Comparison of ENCODE assay signal across 20 cellular contexts in the genomic region with DNA sequence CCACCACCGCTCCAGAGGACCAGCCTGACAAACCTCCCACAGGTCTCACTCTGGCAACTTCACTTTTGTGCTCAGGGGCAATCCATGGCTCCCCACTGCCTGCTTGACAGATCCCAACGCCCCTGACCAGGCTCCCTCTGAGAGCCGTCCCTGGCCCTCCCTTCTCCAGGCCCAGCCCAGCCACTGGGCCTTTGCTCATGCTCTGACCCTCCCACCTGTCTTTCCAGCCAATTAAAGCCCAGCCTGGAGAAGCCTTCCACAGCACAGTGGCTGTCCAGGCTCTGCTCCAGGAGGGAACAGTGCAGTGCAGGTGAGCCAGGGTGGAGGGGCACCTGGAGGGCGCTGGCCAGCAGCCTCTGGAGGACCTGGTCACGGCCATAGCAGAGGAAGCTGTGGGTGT. TPM values are rescaled to one million over a fixed set of nuclear protein-coding genes. Genes with fewer than 3 reads are reported as not detected.
DNase-seq lines count a peak whose midpoint lies in the region; ATAC-seq, FAIRE-seq and TF ChIP-seq lines count a peak whose summit lies in the region.
"Had no signal": no experiment of that assay in that cellular context is flagged by ENCODE, and none has a peak within 500 bp of the region (broad histone marks: within the 10 kb centered on the region; RNA-seq: fewer than 3 reads in every experiment).

No MANE protein-coding gene starts in this region.

- peaks cover 2% of the 10 kb centered on the region for H3K4me1 Mint-ChIP-seq in activated naive CD8-positive, alpha-beta T cell treated with anti-CD3 and anti-CD28 coated beads, Interleukin-2, amount 10 ng/mL, durations not matched to agents 7 days and 5 days
- no peaks in the 10 kb centered on the region for H3K4me1 Mint-ChIP-seq in activated naive CD8-positive, alpha-beta T cell treated with anti-CD3 and anti-CD28 coated beads for 36 hours

- no peak for TF ChIP-seq POLR2A in GM12892 (IDR thresholded peaks at IDR 0.05; ENCODE audit: low read depth, low read length)

- no peak overlapping the region for H3K27ac ChIP-seq in GM23248
- H3K27ac ChIP-seq: BLaER1 treated with 17β-estradiol and CSF1 and Interleukin-3, amounts not matched to agents 10 nM and 100 nM; KMS-11 had no signal

- no peaks in the 10 kb centered on the region for H3K9me2 ChIP-seq in GM23248 (ENCODE audit: insufficient read depth)

- in situ Hi-C loops in GM23248 (cut with MboI), result no loop called here

- no peak for DNase-seq in activated naive CD8-positive, alpha-beta T cell treated with anti-CD3 and anti-CD28 coated beads, Interleukin-2, amount 10 ng/mL, durations not matched to agents 7 days and 5 days
- no peak for DNase-seq in activated naive CD8-positive, alpha-beta T cell treated with anti-CD3 and anti-CD28 coated beads for 36 hours
- DNase-seq in GM23248 (peak; percentile 20), NCI-H774 (lab: John Stamatoyannopoulos, UW) (peak; percentile 19), SHP77 (lab: John Stamatoyannopoulos, UW) (no peak), GM12892 (ENCODE audit: insufficient read length) (no peak)
- DNase-seq: DMS153, HCEC 1CT, NCI-H2081 treated with DMSO at 0.1 percent for 48 hours, Right ventricle myocardium superior had no signal

- POLR2A ChIA-PET in activated naive CD8-positive, alpha-beta T cell treated with anti-CD3 and anti-CD28 coated beads, Interleukin-2, amount 10 ng/mL, durations not matched to agents 7 days and 5 days (lab: Charles Lee), result no interaction called here

- H3K27me3 Mint-ChIP-seq in activated naive CD8-positive, alpha-beta T cell treated with anti-CD3 and anti-CD28 coated beads, Interleukin-2, amount 10 ng/mL, durations not matched to agents 7 days and 5 days, result peaks cover 33% of the 10 kb centered on the region
- peaks cover 66% of the 10 kb centered on the region for H3K27me3 Mint-ChIP-seq in activated naive CD8-positive, alpha-beta T cell treated with anti-CD3 and anti-CD28 coated beads for 36 hours

- no peak overlapping the region for H3K9ac ChIP-seq in GM23248
- H3K9ac ChIP-seq: BLaER1 treated with 17β-estradiol and CSF1 and Interleukin-3, amounts not matched to agents 10 nM and 100 nM; KMS-11 had no signal

- no peaks in the 10 kb centered on the region for H3K9me3 Mint-ChIP-seq in activated naive CD8-positive, alpha-beta T cell treated with anti-CD3 and anti-CD28 coated beads, Interleukin-2, amount 10 ng/mL, durations not matched to agents 7 days and 5 days
- H3K9me3 Mint-ChIP-seq in activated naive CD8-positive, alpha-beta T cell treated with anti-CD3 and anti-CD28 coated beads for 36 hours, result no peaks in the 10 kb centered on the region
- H3K9me3 Mint-ChIP-seq: GM23338 had no signal

- no peak for FAIRE-seq in GM12892 (lab: Jason Lieb, UNC)
- FAIRE-seq: HTR-8/SVneo had no signal

- no peak overlapping the region for H2AFZ ChIP-seq in GM23248
- H2AFZ ChIP-seq: GM23338 had no signal

- H3K36me3 Mint-ChIP-seq in activated naive CD8-positive, alpha-beta T cell treated with anti-CD3 and anti-CD28 coated beads, Interleukin-2, amount 10 ng/mL, durations not matched to agents 7 days and 5 days, result no peaks in the 10 kb centered on the region
- no peaks in the 10 kb centered on the region for H3K36me3 Mint-ChIP-seq in activated naive CD8-positive, alpha-beta T cell treated with anti-CD3 and anti-CD28 coated beads for 36 hours
- H3K36me3 Mint-ChIP-seq: CD4-positive, alpha-beta memory T cell had no signal

- peaks cover 3% of the 10 kb centered on the region; the same call in 1 of the 2 replicates for H3K4me1 ChIP-seq in GM23248 (ENCODE audit: insufficient read depth)

- no peak overlapping the region for H3K4me2 ChIP-seq in GM23248 (ENCODE audit: unreplicated experiment)
- H3K4me2 ChIP-seq: BLaER1 treated with 17β-estradiol and CSF1 and Interleukin-3, amounts not matched to agents 10 nM and 100 nM; GM23338; KMS-11 had no signal

- no peak for ATAC-seq in activated naive CD8-positive, alpha-beta T cell treated with anti-CD3 and anti-CD28 coated beads, Interleukin-2, amount 10 ng/mL, durations not matched to agents 7 days and 5 days (ENCODE audit: low read depth)
- no peak for ATAC-seq in GM18511 (IDR thresholded peaks at IDR 0.05; ENCODE audit: unreplicated experiment)
- ATAC-seq: T-helper 17 cell had no signal

- 41 to 52% methylated on average over 4 to 5 of the region's 5 CpGs for WGBS in GM23248 (ENCODE audit: low coverage in 1 of 2, low lambda C conversion rate in 2 of 2, missing lambda C conversion rate in 2 of 2), 2 experiments

- no peaks in the 10 kb centered on the region for H3K9me3 ChIP-seq in GM23248 (ENCODE audit: low read depth)
- H3K9me3 ChIP-seq: BLaER1 treated with 17β-estradiol and CSF1 and Interleukin-3, amounts not matched to agents 10 nM and 100 nM; Caco-2 had no signal

- H3K4me3 ChIP-seq in GM23248, result no peak overlapping the region
- H3K4me3 ChIP-seq: BLaER1 treated with 17β-estradiol and CSF1 and Interleukin-3, amounts not matched to agents 10 nM and 100 nM; GM23338 had no signal

- peak overlapping the region; percentile 56 for H3K27ac Mint-ChIP-seq in activated naive CD8-positive, alpha-beta T cell treated with anti-CD3 and anti-CD28 coated beads, Interleukin-2, amount 10 ng/mL, durations not matched to agents 7 days and 5 days
- no peak overlapping the region for H3K27ac Mint-ChIP-seq in activated naive CD8-positive, alpha-beta T cell treated with anti-CD3 and anti-CD28 coated beads for 36 hours
- H3K27ac Mint-ChIP-seq: GM23338 had no signal

- H3K36me3 ChIP-seq in GM23248 (ENCODE audit: low read depth), result no peaks in the 10 kb centered on the region
- H3K36me3 ChIP-seq: BLaER1 treated with 17β-estradiol and CSF1 and Interleukin-3, amounts not matched to agents 10 nM and 100 nM had no signal

- peaks cover 22% of the 10 kb centered on the region for H3K27me3 ChIP-seq in GM23248 (replicated peaks; ENCODE audit: insufficient read depth)

- no peaks in the 10 kb centered on the region for H3F3A ChIP-seq in GM23248 (ENCODE audit: insufficient read depth)

- H3K4me3 Mint-ChIP-seq in activated naive CD8-positive, alpha-beta T cell treated with anti-CD3 and anti-CD28 coated beads, Interleukin-2, amount 10 ng/mL, durations not matched to agents 7 days and 5 days, result no peak overlapping the region
- H3K4me3 Mint-ChIP-seq in activated naive CD8-positive, alpha-beta T cell treated with anti-CD3 and anti-CD28 coated beads for 36 hours, result no peak overlapping the region
- H3K4me3 Mint-ChIP-seq: GM23338 had no signal

- H4K20me1 ChIP-seq in GM23248 (ENCODE audit: insufficient read depth), result no peaks in the 10 kb centered on the region

- no peaks in the 10 kb centered on the region for H3K79me2 ChIP-seq in GM23248 (ENCODE audit: insufficient read depth)

RNA-seq across cellular contexts. Expression of a gene that starts 3.3 kb away (rescaled TPM):
- total RNA-seq in activated naive CD8-positive, alpha-beta T cell treated with anti-CD3 and anti-CD28 coated beads, Interleukin-2, amount 10 ng/mL, durations not matched to agents 7 days and 5 days, result not detected
- not detected for total RNA-seq in activated naive CD8-positive, alpha-beta T cell treated with anti-CD3 and anti-CD28 coated beads for 36 hours
- total RNA-seq in GM23248 (2014; rRNA removed; shearing (Covaris generic)), result not detected in 2 replicates
- polyA plus RNA-seq in GM23248 (2016; fragmentation: Nextera tagmentation; extraction: Ambion mirVana), result not detected in 2 replicates
- polyA plus RNA-seq in GM12892 (2012; ENCODE audit: missing spikeins), result 1.6 TPM
- total RNA-seq: CD4-positive, alpha-beta memory T cell; NCI-H460; RPMI7951 had no signal
- polyA plus RNA-seq: CD4-positive, alpha-beta memory T cell had no signal

RNA-seq across cellular contexts. Expression of a gene that starts 4.6 kb away (rescaled TPM):
- total RNA-seq in activated naive CD8-positive, alpha-beta T cell treated with anti-CD3 and anti-CD28 coated beads, Interleukin-2, amount 10 ng/mL, durations not matched to agents 7 days and 5 days, result 10 to 100 TPM; 22.4 to 27.0 TPM
- 10 to 100 TPM; 13.2 to 13.5 TPM for total RNA-seq in activated naive CD8-positive, alpha-beta T cell treated with anti-CD3 and anti-CD28 coated beads for 36 hours
- 41.9 and 43.1 TPM in 2 replicates for total RNA-seq in GM23248 (2014; rRNA removed; shearing (Covaris generic))
- 121 and 122 TPM in 2 replicates for polyA plus RNA-seq in GM23248 (2016; fragmentation: Nextera tagmentation; extraction: Ambion mirVana)
- 0.19 TPM for polyA plus RNA-seq in GM12892 (2012; ENCODE audit: missing spikeins)

RNA-seq across cellular contexts. Expression of a gene that starts 18.7 kb away (rescaled TPM):
- total RNA-seq in activated naive CD8-positive, alpha-beta T cell treated with anti-CD3 and anti-CD28 coated beads, Interleukin-2, amount 10 ng/mL, durations not matched to agents 7 days and 5 days, result under 1 TPM; 0.39 to 0.62 TPM
- total RNA-seq in activated naive CD8-positive, alpha-beta T cell treated with anti-CD3 and anti-CD28 coated beads for 36 hours, result not detected
- not detected in 2 replicates for total RNA-seq in GM23248 (2014; rRNA removed; shearing (Covaris generic))
- polyA plus RNA-seq in GM23248 (2016; fragmentation: Nextera tagmentation; extraction: Ambion mirVana), result not detected in 2 replicates
- 0.08 TPM for polyA plus RNA-seq in GM12892 (2012; ENCODE audit: missing spikeins)
- total RNA-seq: Caco-2, GM23338, NCI-H460, Right ventricle myocardium superior, RPMI7951 had no signal
- polyA plus RNA-seq: GM23338 had no signal

RNA-seq across cellular contexts. Expression of a gene that starts 19.8 kb away (rescaled TPM):
- 10 to 100 TPM; 26.4 to 30.0 TPM for total RNA-seq in activated naive CD8-positive, alpha-beta T cell treated with anti-CD3 and anti-CD28 coated beads, Interleukin-2, amount 10 ng/mL, durations not matched to agents 7 days and 5 days
- total RNA-seq in activated naive CD8-positive, alpha-beta T cell treated with anti-CD3 and anti-CD28 coated beads for 36 hours, result 10 to 100 TPM; 15.2 to 15.4 TPM
- total RNA-seq in GM23248 (2014; rRNA removed; shearing (Covaris generic)), result 5.4 TPM in 2 replicates
- polyA plus RNA-seq in GM23248 (2016; fragmentation: Nextera tagmentation; extraction: Ambion mirVana), result 0.86 and 0.88 TPM in 2 replicates
- 2.5 TPM for polyA plus RNA-seq in GM12892 (2012; ENCODE audit: missing spikeins)

RNA-seq across cellular contexts. Expression of a gene that starts 22.5 kb away (rescaled TPM):
- 10 to 100 TPM; 67.1 to 74.5 TPM for total RNA-seq in activated naive CD8-positive, alpha-beta T cell treated with anti-CD3 and anti-CD28 coated beads, Interleukin-2, amount 10 ng/mL, durations not matched to agents 7 days and 5 days
- total RNA-seq in activated naive CD8-positive, alpha-beta T cell treated with anti-CD3 and anti-CD28 coated beads for 36 hours, result 1 to 10 TPM; 4.2 to 4.9 TPM
- total RNA-seq in GM23248 (2014; rRNA removed; shearing (Covaris generic)), result 33.2 and 49.4 TPM in 2 replicates
- polyA plus RNA-seq in GM23248 (2016; fragmentation: Nextera tagmentation; extraction: Ambion mirVana), result 20.5 and 21.1 TPM in 2 replicates
- 1.4 TPM for polyA plus RNA-seq in GM12892 (2012; ENCODE audit: missing spikeins)

Comparison
In these comparisons a context has a peak if more than half of its experiments do, and no peak if none do; other contexts are left out.
1. DNase-seq: peak in GM23248 (single experiment) and NCI-H774 (single experiment); none in activated naive CD8-positive, alpha-beta T cell treated with anti-CD3 and anti-CD28 coated beads, Interleukin-2, amount 10 ng/mL, durations not matched to agents 7 days and 5 days (single experiment), activated naive CD8-positive, alpha-beta T cell treated with anti-CD3 and anti-CD28 coated beads for 36 hours (single experiment), SHP77 (0 of 2) and GM12892 (single experiment).